8 cellular contexts compared by ENCODE assay signal in the genomic region with DNA sequence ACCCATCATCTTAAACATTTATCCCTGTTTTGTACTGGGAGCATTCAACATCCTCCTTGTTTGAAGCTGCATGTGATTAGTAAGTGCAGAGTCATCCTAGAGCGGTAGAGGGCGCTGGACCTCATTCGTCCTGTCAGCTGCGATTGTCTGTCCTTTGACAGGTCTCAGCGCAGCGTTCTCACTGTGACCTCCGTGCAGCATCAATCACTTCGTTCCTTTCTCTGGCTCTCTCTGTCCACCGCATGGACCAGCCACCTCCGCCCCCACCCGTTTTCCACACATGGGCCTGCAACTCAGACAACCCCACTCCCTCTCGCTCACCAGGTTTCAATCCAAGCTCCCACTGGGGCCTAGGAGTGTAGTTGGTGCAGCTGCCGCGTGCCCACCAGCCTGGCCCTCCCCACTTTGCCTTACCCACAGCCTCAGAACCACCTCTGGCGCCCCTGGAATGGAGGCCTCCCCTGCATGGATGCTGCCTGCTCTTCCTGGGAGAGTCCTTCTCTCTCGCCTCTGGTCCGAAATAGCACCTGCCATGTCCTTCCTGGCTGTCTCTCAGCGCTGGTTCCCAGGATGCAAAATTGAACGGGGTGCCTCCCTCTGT.
A peak's percentile ranks its signal among the peaks of the same experiment; 100 is the strongest.
DNase-seq lines count a peak whose midpoint lies in the region; ATAC-seq and TF ChIP-seq lines count a peak whose summit lies in the region.

No MANE protein-coding gene starts in this region.

- intact Hi-C loops in spleen (cut with DNase I; ENCODE audit: low total_unique reads), result no loop called here

- no peak for TF ChIP-seq POLR2A in spleen (IDR thresholded peaks at IDR 0.05)

- H3K4me1 ChIP-seq in spleen, result peaks cover 0 to 18% (median 5%) of the 10 kb centered on the region in 6 donors

- in situ Hi-C loops in astrocyte of the spinal cord (cut with HindIII; ENCODE audit: low sequenced_read_pairs), result no loop called here

- TF ChIP-seq EP300 in Ishikawa (IDR thresholded peaks at IDR 0.05; ENCODE audit: borderline replicate concordance), result no peak

- H3K27me3 ChIP-seq in spleen (replicated peaks in 1 of 7), result peaks cover 0 to 4% (median 0%) of the 10 kb centered on the region in 7 donors

- WGBS in spleen, 5 donors, result 38 to 49% (median 46%) methylated on average over 19 of the region's 19 CpGs

- peak overlapping the region in 1 of 8 donors; percentile 75 for H3K27ac ChIP-seq in spleen

- H3K36me3 ChIP-seq in spleen, result peaks cover 0 to 4% (median 0%) of the 10 kb centered on the region in 6 donors

- TF ChIP-seq CTCF in astrocyte of the spinal cord (IDR thresholded peaks at IDR 0.05; ENCODE audit: low read depth, low read length) (peak; percentile 74), spleen (IDR thresholded peaks at IDR 0.05 in 8 of 11, conservative IDR thresholded peaks at IDR 0.05 in 3 of 11) (peak; percentile 30 to 88 (median 70))

- ATAC-seq in GM19455 (IDR thresholded peaks at IDR 0.05; ENCODE audit: unreplicated experiment) (no peak), GM19452 (IDR thresholded peaks at IDR 0.05; ENCODE audit: unreplicated experiment) (no peak)

- DNase-seq in COLO668 (lab: John Stamatoyannopoulos, UW; ENCODE audit: unreplicated experiment), result peak; percentile 55
- peak; percentile 20 for DNase-seq in T-helper 22 cell (ENCODE audit: low read depth)
- peak; percentile 37 for DNase-seq in astrocyte of the spinal cord (ENCODE audit: low read depth, low spot score)
- DNase-seq in iPS DF 4.7 (ENCODE audit: extremely low read depth, low spot score), result peak; percentile 44
- DNase-seq in spleen, result peak; percentile 85

- H3K4me3 ChIP-seq in astrocyte of the spinal cord (ENCODE audit: low read depth, low read length) (no peak overlapping the region), spleen (no peak overlapping the region)

- TF ChIP-seq RAD21 in Ishikawa (IDR thresholded peaks at IDR 0.05; ENCODE audit: low read depth), result peak; percentile 51

- peaks cover 0 to 4% (median 0%) of the 10 kb centered on the region in 8 donors for H3K9me3 ChIP-seq in spleen

TF ChIP-seq in Ishikawa, 13 proteins besides CTCF, POLR2A, EP300 and RAD21:
- TF ChIP-seq, protein P1, sequence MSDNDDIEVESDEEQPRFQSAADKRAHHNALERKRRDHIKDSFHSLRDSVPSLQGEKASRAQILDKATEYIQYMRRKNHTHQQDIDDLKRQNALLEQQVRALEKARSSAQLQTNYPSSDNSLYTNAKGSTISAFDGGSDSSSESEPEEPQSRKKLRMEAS (IDR thresholded peaks at IDR 0.05), result 0 out of 2 replicates have a peak, but pooled peaks have one; percentile 14
- TF ChIP-seq FOXM1 (IDR thresholded peaks at IDR 0.05; ENCODE audit: borderline replicate concordance, low read depth), result no peak
- TF ChIP-seq, protein P2, sequence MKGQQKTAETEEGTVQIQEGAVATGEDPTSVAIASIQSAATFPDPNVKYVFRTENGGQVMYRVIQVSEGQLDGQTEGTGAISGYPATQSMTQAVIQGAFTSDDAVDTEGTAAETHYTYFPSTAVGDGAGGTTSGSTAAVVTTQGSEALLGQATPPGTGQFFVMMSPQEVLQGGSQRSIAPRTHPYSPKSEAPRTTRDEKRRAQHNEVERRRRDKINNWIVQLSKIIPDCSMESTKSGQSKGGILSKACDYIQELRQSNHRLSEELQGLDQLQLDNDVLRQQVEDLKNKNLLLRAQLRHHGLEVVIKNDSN (IDR thresholded peaks at IDR 0.05), result peak; percentile 78

Comparison
In these comparisons a context has a peak if more than half of its experiments do, and no peak if none do; other contexts are left out.
1. DNase-seq: peak in every context shown above with its lines; median percentile 85 in spleen; 55 in COLO668; 44 in iPS DF 4.7; 37 in astrocyte of the spinal cord; 20 in T-helper 22 cell.